13 cellular contexts compared by ENCODE assay signal in genomic region chr3:13053915-13054704, GRCh38.
"Had no signal": no experiment of that assay in that cellular context is flagged by ENCODE, and none has a peak within 500 bp of the region (broad histone marks: within the 10 kb centered on the region; RNA-seq: fewer than 3 reads in every experiment).

No MANE protein-coding gene starts in this region.

- H3K9me3 ChIP-seq: esophagus muscularis mucosa, upper lobe of left lung had no signal

- H3K36me3 ChIP-seq: esophagus muscularis mucosa, neural progenitor cell, upper lobe of left lung had no signal

- H3K27ac ChIP-seq: esophagus muscularis mucosa, neural progenitor cell, parathyroid adenoma, upper lobe of left lung, VCaP had no signal

- H3K4me2 ChIP-seq: neural progenitor cell had no signal

- DNase-seq: activated CD4-positive, alpha-beta T cell treated with anti-CD3 and anti-CD28 coated beads for 36 hours; activated naive CD4-positive, alpha-beta T cell; activated naive CD8-positive, alpha-beta T cell treated with anti-CD3 and anti-CD28 coated beads, Interleukin-2, amount 50 U/mL, for 24 hours; dermis blood vessel endothelial cell; islet precursor cell; stimulated activated CD4-positive, alpha-beta T cell treated with anti-CD3 and anti-CD28 coated beads, Interleukin-1b, Interleukin-23, amount 100 ng/mL, for 48 hours; T-cell had no signal

- H2AFZ ChIP-seq: neural progenitor cell, parathyroid adenoma had no signal

- H3K79me2 ChIP-seq: parathyroid adenoma had no signal

- H3K27me3 ChIP-seq: esophagus muscularis mucosa, neural progenitor cell, upper lobe of left lung had no signal

- H3K4me1 ChIP-seq: esophagus muscularis mucosa, parathyroid adenoma had no signal

- H3K4me3 ChIP-seq: esophagus muscularis mucosa, neural progenitor cell, upper lobe of left lung had no signal

- ATAC-seq: activated CD4-positive, alpha-beta T cell treated with anti-CD3 and anti-CD28 coated beads for 36 hours; stimulated activated memory B cell treated with anti-CD40 and anti-IgM and Interleukin-4, amounts not matched to agents 10 μg/mL and 1 μg/mL and 100 μg/mL, for 72 hours; T-cell had no signal

- H3K9ac ChIP-seq: neural progenitor cell, parathyroid adenoma had no signal
